Comparison of ENCODE assay signal across 10 cellular contexts in genomic region chr14:88668448-88669116, GRCh38.
DNase-seq lines count a peak whose midpoint lies in the region; ATAC-seq and FAIRE-seq lines count a peak whose summit lies in the region.
"Had no signal": no experiment of that assay in that cellular context is flagged by ENCODE, and none has a peak within 500 bp of the region (broad histone marks: within the 10 kb centered on the region; RNA-seq: fewer than 3 reads in every experiment).

No MANE protein-coding gene starts in this region.

- peaks cover 12% of the 10 kb centered on the region for H3K4me1 Mint-ChIP-seq in stimulated activated effector memory CD8-positive, alpha-beta T cell treated with anti-CD3 and anti-CD28 coated beads, Interleukin-12 subunit alpha, Interleukin-12 subunit beta, amount 100 ng/mL, for 72 hours

- H3K9me2 ChIP-seq in Karpas-422 (replicated peaks; ENCODE audit: insufficient read depth, low read length) = no peaks in the 10 kb centered on the region

- no peaks in the 10 kb centered on the region for H3K27me3 ChIP-seq in Karpas-422 (ENCODE audit: low read length)
- H3K27me3 ChIP-seq: SJCRH30 had no signal

- peaks cover 12% of the 10 kb centered on the region for H3K4me1 ChIP-seq in Karpas-422 (ENCODE audit: low read length)
- H3K4me1 ChIP-seq: parathyroid adenoma, SJCRH30 had no signal

- no peaks in the 10 kb centered on the region for H3K79me2 ChIP-seq in Karpas-422 (ENCODE audit: low read length)
- H3K79me2 ChIP-seq: parathyroid adenoma had no signal

- DNase-seq in GM19239 (ENCODE audit: insufficient read length, low spot score) (no peak), Karpas-422 (peak; percentile 54), NCI-H526 treated with DMSO at 0.1 percent for 48 hours (lab: John Stamatoyannopoulos, UW) (no peak), NCI-H1436 treated with DMSO at 0.1 percent for 48 hours (lab: John Stamatoyannopoulos, UW) (no peak), EL (no peak)
- no peak for DNase-seq in stimulated activated effector memory CD8-positive, alpha-beta T cell treated with anti-CD3 and anti-CD28 coated beads, Interleukin-12 subunit alpha, Interleukin-12 subunit beta, amount 100 ng/mL, for 72 hours (ENCODE audit: low spot score in 2 of 2)
- DNase-seq: SJCRH30 had no signal

- no peak overlapping the region for H3K4me3 Mint-ChIP-seq in stimulated activated effector memory CD8-positive, alpha-beta T cell treated with anti-CD3 and anti-CD28 coated beads, Interleukin-12 subunit alpha, Interleukin-12 subunit beta, amount 100 ng/mL, for 72 hours

- no peaks in the 10 kb centered on the region for H3K36me3 ChIP-seq in Karpas-422 (ENCODE audit: insufficient read depth, low read length)
- H3K36me3 ChIP-seq: SJCRH30 had no signal

- H3K9me3 Mint-ChIP-seq in stimulated activated effector memory CD8-positive, alpha-beta T cell treated with anti-CD3 and anti-CD28 coated beads, Interleukin-12 subunit alpha, Interleukin-12 subunit beta, amount 100 ng/mL, for 72 hours = peaks cover 10% of the 10 kb centered on the region

- no peak overlapping the region for H3K27ac ChIP-seq in Karpas-422 (ENCODE audit: low read length)
- H3K27ac ChIP-seq: KMS-11, parathyroid adenoma, SJCRH30 had no signal

- H3K36me3 Mint-ChIP-seq in stimulated activated effector memory CD8-positive, alpha-beta T cell treated with anti-CD3 and anti-CD28 coated beads, Interleukin-12 subunit alpha, Interleukin-12 subunit beta, amount 100 ng/mL, for 72 hours = peaks cover 12% of the 10 kb centered on the region

- peak overlapping the region; percentile 18 for H3K27ac Mint-ChIP-seq in stimulated activated effector memory CD8-positive, alpha-beta T cell treated with anti-CD3 and anti-CD28 coated beads, Interleukin-12 subunit alpha, Interleukin-12 subunit beta, amount 100 ng/mL, for 72 hours

- H4K20me1 ChIP-seq in Karpas-422 (ENCODE audit: insufficient read depth, low read depth, low read length) = peaks cover 2% of the 10 kb centered on the region; the same call in 1 of the 2 replicates

- no peak overlapping the region for H3K4me3 ChIP-seq in Karpas-422 (ENCODE audit: low read length)
- H3K4me3 ChIP-seq: SJCRH30 had no signal

- H3K4me2 ChIP-seq in Karpas-422 (ENCODE audit: low read depth, low read length, poor library complexity, severe bottlenecking) = peak overlapping the region; percentile 24
- H3K4me2 ChIP-seq: KMS-11 had no signal

- 0 out of 2 replicates have a peak overlapping the region, but pooled peaks have one; percentile 4 for H2AFZ ChIP-seq in Karpas-422 (ENCODE audit: low read length)

- FAIRE-seq in GM19239 (lab: Jason Lieb, UNC) = peak; percentile 82

- H3K9me3 ChIP-seq in Karpas-422 (ENCODE audit: low read length) = no peaks in the 10 kb centered on the region
- H3K9me3 ChIP-seq: SJCRH30 had no signal

- ATAC-seq in HG02642 (IDR thresholded peaks at IDR 0.05; ENCODE audit: poor library complexity, unreplicated experiment) = peak; percentile 71
- ATAC-seq in stimulated activated effector memory CD8-positive, alpha-beta T cell treated with anti-CD3 and anti-CD28 coated beads, Interleukin-12 subunit alpha, Interleukin-12 subunit beta, amount 100 ng/mL, for 72 hours = no peak

- H3K9ac ChIP-seq in Karpas-422 (ENCODE audit: low read length) = no peak overlapping the region
- H3K9ac ChIP-seq: KMS-11, parathyroid adenoma had no signal
